8 cellular contexts compared by ENCODE assay signal in the genomic region with DNA sequence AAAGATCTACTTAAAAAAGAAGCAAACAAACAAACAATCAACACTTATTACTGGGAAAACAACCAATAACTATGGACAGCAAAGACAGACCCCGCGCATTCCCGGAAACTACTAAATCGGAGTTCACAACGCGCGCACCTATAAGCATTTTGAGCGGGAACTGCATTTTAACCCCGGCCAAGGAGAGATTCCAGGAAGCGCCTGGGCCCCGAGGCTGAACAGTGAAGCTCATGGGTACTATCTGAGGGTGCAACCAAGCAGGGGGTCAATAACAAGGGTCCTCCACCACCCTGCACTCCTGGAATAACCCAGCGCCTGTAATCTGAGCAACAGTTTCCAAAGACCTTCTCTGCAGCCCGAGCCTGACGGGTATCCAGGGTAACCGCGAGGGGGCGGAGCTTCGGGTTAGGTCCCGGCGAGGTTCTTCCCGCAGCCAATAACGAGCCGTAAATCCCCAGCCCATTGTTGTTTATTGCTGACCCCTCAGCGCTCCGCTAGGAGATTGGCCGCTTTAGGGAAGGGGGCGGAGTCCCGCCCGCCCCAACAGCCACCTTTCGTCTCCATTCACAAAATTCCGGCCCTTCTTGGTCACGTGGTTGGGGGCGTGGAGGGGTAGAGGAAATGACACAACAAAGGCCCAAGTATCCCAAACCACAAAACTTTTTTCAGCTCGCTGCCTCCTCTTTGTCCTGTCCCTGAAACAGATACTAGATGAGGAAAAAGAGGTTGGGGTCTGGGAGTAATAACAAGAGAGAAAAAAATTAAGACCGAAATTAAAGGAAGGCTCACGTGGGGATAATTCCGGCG. TPM values are rescaled to one million over a fixed set of nuclear protein-coding genes. Genes with fewer than 3 reads are reported as not detected.
DNase-seq lines count a peak whose midpoint lies in the region; ATAC-seq, FAIRE-seq and TF ChIP-seq lines count a peak whose summit lies in the region.

No MANE protein-coding gene starts in this region.

- no peak overlapping the region for H3K27ac Mint-ChIP-seq in astrocyte (ENCODE audit: unreplicated experiment)

- H3K4me3 Mint-ChIP-seq in astrocyte (ENCODE audit: unreplicated experiment) = no peak overlapping the region

- no peaks in the 10 kb centered on the region for H3K27me3 Mint-ChIP-seq in astrocyte (ENCODE audit: low read depth, unreplicated experiment)

- no peaks in the 10 kb centered on the region for H3K79me2 ChIP-seq in astrocyte (ENCODE audit: insufficient read depth, low read length)

- WGBS in right cardiac atrium = under 1% methylated on average over 38 of the region's 38 CpGs
- WGBS in urinary bladder = under 1% methylated on average over 38 of the region's 38 CpGs

- no peak for TF ChIP-seq CTCF in astrocyte (IDR thresholded peaks at IDR 0.05; ENCODE audit: insufficient read depth, low read depth, low read length)

- H3K4me3 ChIP-seq in astrocyte (ENCODE audit: insufficient read depth, low read depth, low read length) = peak overlapping the region; percentile 92
- H3K4me3 ChIP-seq in right cardiac atrium (ENCODE audit: low read length) = peak overlapping the region; percentile 56
- H3K4me3 ChIP-seq in urinary bladder (ENCODE audit: low read depth, low read length) = peak overlapping the region; percentile 60

- no peaks in the 10 kb centered on the region for H3K36me3 Mint-ChIP-seq in astrocyte (ENCODE audit: low read depth, unreplicated experiment)

- peak; percentile 72 for ATAC-seq in HG02571 (IDR thresholded peaks at IDR 0.05; ENCODE audit: unreplicated experiment)
- peak; percentile 99 for ATAC-seq in right cardiac atrium

- H3K27me3 ChIP-seq in astrocyte (ENCODE audit: insufficient read depth, low read length) (no peaks in the 10 kb centered on the region), right cardiac atrium (ENCODE audit: control insufficient read depth, insufficient read depth) (no peaks in the 10 kb centered on the region)

- H3K36me3 ChIP-seq in astrocyte (ENCODE audit: insufficient read depth, low read length) = no peaks in the 10 kb centered on the region
- H3K36me3 ChIP-seq in urinary bladder (ENCODE audit: insufficient read depth) = no peaks in the 10 kb centered on the region

- intact Hi-C loops in right cardiac atrium (cut with DNase I) (no loop called here), posterior vena cava (cut with DNase I) (no loop called here)

- in situ Hi-C loops in G401 (cut with HindIII; ENCODE audit: low sequenced_read_pairs) = no loop called here

- peak overlapping the region; percentile 86 for H2AFZ ChIP-seq in astrocyte (ENCODE audit: low read depth, low read length)

- no peaks in the 10 kb centered on the region for H4K20me1 ChIP-seq in astrocyte (ENCODE audit: insufficient read depth, low read length)

- H3K27ac ChIP-seq in astrocyte (ENCODE audit: low read depth, low read length) (peak overlapping the region; percentile 91), right cardiac atrium (ENCODE audit: low read length) (peak overlapping the region; percentile 91), urinary bladder (ENCODE audit: low read depth) (peak overlapping the region; percentile 74)

- peak overlapping the region; percentile 89 for H3K9ac ChIP-seq in astrocyte (ENCODE audit: low read length)

- peak overlapping the region; percentile 92 for H3K4me2 ChIP-seq in astrocyte (ENCODE audit: low read length)

- H3K9me3 ChIP-seq in astrocyte (ENCODE audit: insufficient read depth, low read depth, low read length) = no peaks in the 10 kb centered on the region
- H3K9me3 ChIP-seq in right cardiac atrium (ENCODE audit: control insufficient read depth, low read length) = no peaks in the 10 kb centered on the region

- no peaks in the 10 kb centered on the region for H3K9me3 Mint-ChIP-seq in astrocyte (ENCODE audit: unreplicated experiment)

- peak; percentile 76 for FAIRE-seq in astrocyte (lab: Jason Lieb, UNC)

- peak; percentile 99 for DNase-seq in G401 (ENCODE audit: low spot score)
- DNase-seq in NCI-H1417 (lab: John Stamatoyannopoulos, UW) = peak; percentile 94 to 98 (median 96)
- peak; percentile 98 to 100 for DNase-seq in SW 1271 (lab: John Stamatoyannopoulos, UW)
- DNase-seq in astrocyte (ENCODE audit: low read depth) = peak; percentile 97
- peak; percentile 98 for DNase-seq in right cardiac atrium
- DNase-seq in posterior vena cava (ENCODE audit: low spot score) = peak; percentile 98

- H3K4me1 Mint-ChIP-seq in astrocyte (ENCODE audit: low read depth, unreplicated experiment) = no peaks in the 10 kb centered on the region

- H3K4me1 ChIP-seq in astrocyte (ENCODE audit: insufficient read depth, low read length) = peaks cover 8% of the 10 kb centered on the region
- no peaks in the 10 kb centered on the region for H3K4me1 ChIP-seq in right cardiac atrium (ENCODE audit: control insufficient read depth, insufficient read depth, low read length)
- no peaks in the 10 kb centered on the region for H3K4me1 ChIP-seq in urinary bladder (ENCODE audit: insufficient read depth)

RNA-seq across cellular contexts. Expression of gene ETV1, which starts 1.7 kb away (rescaled TPM):
- total RNA-seq in G401 (2014; rRNA removed; shearing (Covaris generic)) = 4.2 and 7.2 TPM in 2 replicates
- total RNA-seq in astrocyte (12.5 and 12.6 TPM in 2 replicates), right cardiac atrium (10 to 100 TPM; 33.6 to 47.5 (median 41.9) TPM), posterior vena cava (10 to 100 TPM in 1 of 2 donors, 1 to 10 TPM in 1; 9.2 to 10.5 TPM), urinary bladder (34.1 TPM)
- polyA plus RNA-seq in right cardiac atrium (12.9 TPM), urinary bladder (3.5 TPM)

Comparison
In these comparisons a context has a peak if more than half of its experiments do, and no peak if none do; other contexts are left out.
1. Peak in every context shown above with its lines: DNase-seq, ATAC-seq, H3K4me3 ChIP-seq and H3K27ac ChIP-seq.